Comparison of ENCODE assay signal across 29 cellular contexts in the genomic region with DNA sequence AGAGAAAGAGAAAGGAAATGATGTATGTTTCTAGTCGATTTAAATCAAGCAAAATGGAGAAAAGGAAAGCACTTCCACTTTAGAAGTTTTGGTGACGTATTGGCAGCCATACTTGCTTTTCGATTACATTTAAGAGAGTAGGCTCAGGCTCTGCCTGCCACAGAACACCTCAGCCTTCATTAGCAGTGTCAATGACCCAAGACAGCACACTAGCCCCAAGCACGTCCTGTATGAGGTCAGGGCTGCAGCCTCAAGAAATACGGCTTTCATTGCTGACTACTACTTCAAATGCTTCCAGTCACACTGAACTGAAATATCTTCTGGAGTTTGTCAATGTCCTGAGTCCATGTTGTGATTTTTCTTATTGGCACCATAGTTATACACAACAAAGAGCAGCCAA.
"Had no signal": no experiment of that assay in that cellular context is flagged by ENCODE, and none has a peak within 500 bp of the region (broad histone marks: within the 10 kb centered on the region; RNA-seq: fewer than 3 reads in every experiment).

No MANE protein-coding gene starts in this region.

- H3K27ac ChIP-seq: hepatocyte, left lung, lower lobe of right lung, neutrophil, parathyroid adenoma, right atrium auricular region, right lobe of liver, tibial nerve, uterus had no signal

- H3K4me1 Mint-ChIP-seq: naive thymus-derived CD4-positive, alpha-beta T cell; neural crest cell; stimulated activated memory B cell treated with anti-CD40 and anti-IgM and Interleukin-4, amounts not matched to agents 10 μg/mL and 1 μg/mL and 100 μg/mL, for 72 hours; stimulated activated naive CD8-positive, alpha-beta T cell treated with anti-CD3 and anti-CD28 coated beads, Interleukin-15, amount 100 ng/mL, for 72 hours had no signal

- H3K27me3 ChIP-seq: left lung, neutrophil, right atrium auricular region, right lobe of liver, tibial nerve, uterus had no signal

- H3K36me3 ChIP-seq: left lung, lower lobe of right lung, neutrophil, right atrium auricular region, right lobe of liver, tibial nerve, uterus had no signal

- H3K36me3 Mint-ChIP-seq: naive thymus-derived CD4-positive, alpha-beta T cell; natural killer cell treated with Interleukin-12 subunit alpha and Interleukin-12 subunit beta and Interleukin-15 and Interleukin-18, amount 100 ng/mL, for 72 hours; stimulated activated memory B cell treated with anti-CD40 and anti-IgM and Interleukin-4, amounts not matched to agents 10 μg/mL and 1 μg/mL and 100 μg/mL, for 72 hours had no signal

- DNase-seq: kidney; left colon; left lung; lower lobe of right lung; mammary epithelial cell; mesenchymal stem cell; midbrain; mucosa of descending colon; naive thymus-derived CD4-positive, alpha-beta T cell; occipital lobe; right lobe of liver; stimulated activated CD4-positive, alpha-beta T cell treated with anti-CD3 and anti-CD28 coated beads, Interleukin-1b, Interleukin-23, amount 100 ng/mL, for 48 hours; stimulated activated CD4-positive, alpha-beta T cell treated with anti-CD3 and anti-CD28 coated beads, Interleukin-2, amount 100 ng/mL, for 48 hours; stimulated activated CD4-positive, alpha-beta T cell treated with anti-CD3 and anti-CD28 coated beads, Interleukin-4, amount 100 ng/mL, for 4 hours; stimulated activated CD8-positive, alpha-beta memory T cell treated with anti-CD3 and anti-CD28 coated beads, Interleukin-4, amount 100 ng/mL, for 48 hours; stimulated activated naive CD4-positive, alpha-beta T cell treated with Interleukin-2 at 50 U/mL for 16 hours; stimulated activated naive CD8-positive, alpha-beta T cell treated with anti-CD3 and anti-CD28 coated beads, Interleukin-15, amount 100 ng/mL, for 72 hours; substantia nigra; uterus had no signal

- H3K9ac ChIP-seq: parathyroid adenoma had no signal

- H3K9me3 ChIP-seq: left lung, lower lobe of right lung, mucosa of descending colon, neutrophil, right atrium auricular region, right lobe of liver, tibial nerve, uterus had no signal

- H2AFZ ChIP-seq: hepatocyte, parathyroid adenoma had no signal

- H3K27me3 Mint-ChIP-seq: stimulated activated memory B cell treated with anti-CD40 and anti-IgM and Interleukin-4, amounts not matched to agents 10 μg/mL and 1 μg/mL and 100 μg/mL, for 72 hours had no signal

- H3K4me2 ChIP-seq: hepatocyte, smooth muscle cell had no signal

- H3K27ac Mint-ChIP-seq: naive thymus-derived CD4-positive, alpha-beta T cell; natural killer cell treated with Interleukin-12 subunit alpha and Interleukin-12 subunit beta and Interleukin-15 and Interleukin-18, amount 100 ng/mL, for 72 hours; stimulated activated memory B cell treated with anti-CD40 and anti-IgM and Interleukin-4, amounts not matched to agents 10 μg/mL and 1 μg/mL and 100 μg/mL, for 72 hours; stimulated activated naive CD8-positive, alpha-beta T cell treated with anti-CD3 and anti-CD28 coated beads, Interleukin-15, amount 100 ng/mL, for 72 hours; type B pancreatic cell had no signal

- H3K4me3 ChIP-seq: hepatocyte, left lung, lower lobe of right lung, mucosa of descending colon, right atrium auricular region, right lobe of liver, smooth muscle cell, tibial nerve, uterus had no signal

- H3K4me1 ChIP-seq: left lung, lower lobe of right lung, parathyroid adenoma, right atrium auricular region, right lobe of liver, tibial nerve, uterus had no signal

- H3K9me3 Mint-ChIP-seq: natural killer cell treated with Interleukin-12 subunit alpha and Interleukin-12 subunit beta and Interleukin-15 and Interleukin-18, amount 100 ng/mL, for 72 hours; neural crest cell; stimulated activated memory B cell treated with anti-CD40 and anti-IgM and Interleukin-4, amounts not matched to agents 10 μg/mL and 1 μg/mL and 100 μg/mL, for 72 hours; stimulated activated naive CD8-positive, alpha-beta T cell treated with anti-CD3 and anti-CD28 coated beads, Interleukin-15, amount 100 ng/mL, for 72 hours; type B pancreatic cell had no signal

- H3K79me2 ChIP-seq: hepatocyte, parathyroid adenoma had no signal

- H3K4me3 Mint-ChIP-seq: naive thymus-derived CD4-positive, alpha-beta T cell; natural killer cell treated with Interleukin-12 subunit alpha and Interleukin-12 subunit beta and Interleukin-15 and Interleukin-18, amount 100 ng/mL, for 72 hours; neural crest cell; stimulated activated memory B cell treated with anti-CD40 and anti-IgM and Interleukin-4, amounts not matched to agents 10 μg/mL and 1 μg/mL and 100 μg/mL, for 72 hours; stimulated activated naive CD8-positive, alpha-beta T cell treated with anti-CD3 and anti-CD28 coated beads, Interleukin-15, amount 100 ng/mL, for 72 hours; type B pancreatic cell had no signal

- ATAC-seq: left colon; left lung; lower lobe of right lung; mucosa of descending colon; naive thymus-derived CD4-positive, alpha-beta T cell; natural killer cell treated with Interleukin-12 subunit alpha and Interleukin-12 subunit beta and Interleukin-15 and Interleukin-18, amount 100 ng/mL, for 72 hours; right lobe of liver; stimulated activated memory B cell treated with anti-CD40 and anti-IgM and Interleukin-4, amounts not matched to agents 10 μg/mL and 1 μg/mL and 100 μg/mL, for 72 hours; stimulated activated naive CD8-positive, alpha-beta T cell treated with anti-CD3 and anti-CD28 coated beads, Interleukin-15, amount 100 ng/mL, for 72 hours had no signal
